In the genomic region with DNA sequence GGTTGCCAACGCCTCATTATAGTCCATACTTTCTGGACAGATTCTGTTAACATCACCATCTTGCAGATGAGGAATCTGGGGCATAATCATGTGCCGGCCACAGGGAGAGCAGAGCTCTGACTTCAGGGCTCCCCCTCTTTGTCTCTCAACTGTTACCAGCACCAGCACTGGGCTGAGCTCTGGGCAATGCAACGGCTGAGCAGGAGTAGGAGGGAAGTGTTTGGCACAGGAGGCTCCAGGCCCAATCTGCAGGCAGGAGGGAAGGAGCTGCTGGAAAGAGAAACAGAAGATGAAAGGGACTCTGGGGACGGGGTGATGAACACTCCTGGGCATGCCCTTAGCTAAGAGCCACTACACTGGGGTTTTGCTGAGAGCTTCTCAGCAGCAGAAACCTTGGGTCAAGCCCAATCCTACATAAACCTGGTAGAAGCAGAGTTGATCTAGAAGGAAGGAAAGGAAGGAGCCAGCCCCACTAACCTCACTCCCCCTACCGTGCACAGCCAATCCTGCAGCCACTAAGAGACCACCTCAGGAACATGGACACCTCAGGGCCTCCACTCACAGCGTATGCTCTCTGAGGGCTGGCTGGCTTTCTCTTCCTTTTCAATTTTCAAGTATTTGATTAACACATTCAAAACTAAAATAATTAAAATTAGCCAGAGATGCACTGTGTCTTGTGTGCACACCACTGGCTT, we compare ENCODE assay signal across 8 cellular contexts.
DNase-seq lines count a peak whose midpoint lies in the region; ATAC-seq and TF ChIP-seq lines count a peak whose summit lies in the region.

No MANE protein-coding gene starts in this region.

- DNase-seq in Daoy (ENCODE audit: low read depth) (peak; percentile 36), HEK293T (ENCODE audit: extremely low spot score) (peak; percentile 30), WTC11 (ENCODE audit: low spot score) (peak; percentile 39), kidney epithelial cell (ENCODE audit: low read depth) (no peak), GM23248 (no peak), NCI-H510A (lab: John Stamatoyannopoulos, UW) (no peak)
- DNase-seq in activated CD8-positive, alpha-beta memory T cell treated with anti-CD3 and anti-CD28 coated beads, Interleukin-2, amount 50 U/mL, for 4 hours: no peak

- H3K9me3 ChIP-seq in GM23248 (ENCODE audit: low read depth): no peaks in the 10 kb centered on the region

- H3K79me2 ChIP-seq in GM23248 (ENCODE audit: insufficient read depth): no peaks in the 10 kb centered on the region

- no peak for TF ChIP-seq CTCF in WTC11 (IDR thresholded peaks at IDR 0.05)
- peak; percentile 52 for TF ChIP-seq CTCF in kidney epithelial cell (IDR thresholded peaks at IDR 0.05; ENCODE audit: insufficient read depth, low read length, poor library complexity, severe bottlenecking)

- H3K27me3 ChIP-seq in kidney epithelial cell (ENCODE audit: control insufficient read depth, insufficient read depth, low read length): peaks cover 3% of the 10 kb centered on the region
- no peaks in the 10 kb centered on the region for H3K27me3 ChIP-seq in GM23248 (replicated peaks; ENCODE audit: insufficient read depth)

- in situ Hi-C loops in GM23248 (cut with MboI): loop anchor here (10.0 kb wide), 1 partner anchor 193 kb away; no protein-coding TSS in a partner anchor

- no peak overlapping the region for H2AFZ ChIP-seq in GM23248

- no peak overlapping the region for H3K9ac ChIP-seq in GM23248

- H3K4me3 ChIP-seq in kidney epithelial cell (ENCODE audit: low read depth, low read length) (no peak overlapping the region), GM23248 (no peak overlapping the region)

- H3K27ac ChIP-seq in GM23248: no peak overlapping the region

- no peaks in the 10 kb centered on the region for H3K36me3 ChIP-seq in kidney epithelial cell (ENCODE audit: control insufficient read depth, insufficient read depth, low read length)
- H3K36me3 ChIP-seq in GM23248 (ENCODE audit: low read depth): no peaks in the 10 kb centered on the region

- WGBS in GM23248 (ENCODE audit: low coverage in 1 of 2, low lambda C conversion rate in 2 of 2, missing lambda C conversion rate in 2 of 2), 2 experiments: 75 to 76% methylated on average over 6 of the region's 6 CpGs

- no peak overlapping the region for H3K27ac Mint-ChIP-seq in WTC11

- H3K4me1 ChIP-seq in GM23248 (ENCODE audit: insufficient read depth): peaks cover 11% of the 10 kb centered on the region

- H3K4me1 Mint-ChIP-seq in WTC11: peaks cover 26% of the 10 kb centered on the region

- no peaks in the 10 kb centered on the region for H3K9me2 ChIP-seq in GM23248 (ENCODE audit: insufficient read depth)

- no peaks in the 10 kb centered on the region for H3K36me3 Mint-ChIP-seq in WTC11

- no peaks in the 10 kb centered on the region for H3K9me3 Mint-ChIP-seq in WTC11

- peaks cover 3% of the 10 kb centered on the region for H3K27me3 Mint-ChIP-seq in WTC11 (ENCODE audit: low read depth)

- H3F3A ChIP-seq in GM23248 (ENCODE audit: insufficient read depth): peaks cover 7% of the 10 kb centered on the region; the same call in 1 of the 2 replicates

- no peaks in the 10 kb centered on the region for H4K20me1 ChIP-seq in GM23248 (ENCODE audit: insufficient read depth)

- ATAC-seq in WTC11 (peak; percentile 68), GM19463 (IDR thresholded peaks at IDR 0.05; ENCODE audit: unreplicated experiment) (no peak)

- CTCF ChIA-PET in HEK293T (lab: Yijun Ruan, JAX) (interaction anchor here (0.8 to 3.4 kb wide), 7 partner anchors 8 to 286 kb away, joined by 3 to 27 read pairs (median 4); partner anchors contain the start of gene ARHGEF3), WTC11 (lab: Charles Lee) (interaction anchor here (0.8 to 5.3 kb wide), 15 partner anchors 8 to 336 kb away, joined by 3 to 112 read pairs (median 5); partner anchors contain the start of genes ARHGEF3 and SPATA12)

- H3K4me2 ChIP-seq in GM23248 (ENCODE audit: unreplicated experiment): no peak overlapping the region

- POLR2A ChIA-PET in HEK293T (lab: Yijun Ruan, JAX): no interaction called here
- POLR2A ChIA-PET in WTC11 (lab: Charles Lee): no interaction called here

- no peak overlapping the region for H3K4me3 Mint-ChIP-seq in WTC11

TF ChIP-seq in HEK293T, 16 proteins besides CTCF, POLR2A, EP300 and RAD21:
- TF ChIP-seq SUZ12 (IDR thresholded peaks at IDR 0.05): no peak
- TF ChIP-seq, protein P1, sequence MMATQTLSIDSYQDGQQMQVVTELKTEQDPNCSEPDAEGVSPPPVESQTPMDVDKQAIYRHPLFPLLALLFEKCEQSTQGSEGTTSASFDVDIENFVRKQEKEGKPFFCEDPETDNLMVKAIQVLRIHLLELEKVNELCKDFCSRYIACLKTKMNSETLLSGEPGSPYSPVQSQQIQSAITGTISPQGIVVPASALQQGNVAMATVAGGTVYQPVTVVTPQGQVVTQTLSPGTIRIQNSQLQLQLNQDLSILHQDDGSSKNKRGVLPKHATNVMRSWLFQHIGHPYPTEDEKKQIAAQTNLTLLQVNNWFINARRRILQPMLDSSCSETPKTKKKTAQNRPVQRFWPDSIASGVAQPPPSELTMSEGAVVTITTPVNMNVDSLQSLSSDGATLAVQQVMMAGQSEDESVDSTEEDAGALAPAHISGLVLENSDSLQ (IDR thresholded peaks at IDR 0.05): no peak
- no peak for TF ChIP-seq SP1 (IDR thresholded peaks at IDR 0.05)
- no peak for TF ChIP-seq FOXA1 (IDR thresholded peaks at IDR 0.05)
- TF ChIP-seq BHLHE40 (IDR thresholded peaks at IDR 0.05; ENCODE audit: borderline replicate concordance): no peak
- no peak for TF ChIP-seq L3MBTL2 (conservative IDR thresholded peaks at IDR 0.05)
- TF ChIP-seq ZNF384 (IDR thresholded peaks at IDR 0.05): no peak
- no peak for TF ChIP-seq TARDBP (IDR thresholded peaks at IDR 0.05)
- no peak for TF ChIP-seq HDGF (IDR thresholded peaks at IDR 0.05; ENCODE audit: borderline replicate concordance)
- TF ChIP-seq NFRKB (IDR thresholded peaks at IDR 0.05): no peak
- TF ChIP-seq FOXK2 (IDR thresholded peaks at IDR 0.05): no peak
- no peak for TF ChIP-seq ELF4 (IDR thresholded peaks at IDR 0.05)
- no peak for TF ChIP-seq CTBP1 (IDR thresholded peaks at IDR 0.05; ENCODE audit: borderline replicate concordance)
- TF ChIP-seq ARNT (IDR thresholded peaks at IDR 0.05): no peak
- TF ChIP-seq LEF1 (IDR thresholded peaks at IDR 0.05; ENCODE audit: borderline replicate concordance): no peak
- no peak for TF ChIP-seq FOXM1 (IDR thresholded peaks at IDR 0.05; ENCODE audit: borderline replicate concordance)

TF ChIP-seq in WTC11, 78 proteins besides CTCF, POLR2A, EP300 and RAD21:
- TF ChIP-seq GABPB1 (CRISPR knock-in tag; IDR thresholded peaks at IDR 0.05): no peak
- no peak for TF ChIP-seq ZBTB21 (CRISPR knock-in tag; IDR thresholded peaks at IDR 0.05; ENCODE audit: borderline replicate concordance)
- no peak for TF ChIP-seq GTF2I (CRISPR knock-in tag; conservative IDR thresholded peaks at IDR 0.05)
- no peak for TF ChIP-seq MYBL2 (CRISPR knock-in tag; IDR thresholded peaks at IDR 0.05)

Comparison
In these comparisons a context has a peak if more than half of its experiments do, and no peak if none do; other contexts are left out.
1. DNase-seq: peak in Daoy (single experiment), HEK293T (single experiment) and WTC11 (single experiment); none in kidney epithelial cell (single experiment), activated CD8-positive, alpha-beta memory T cell treated with anti-CD3 and anti-CD28 coated beads, Interleukin-2, amount 50 U/mL, for 4 hours (single experiment), GM23248 (single experiment) and NCI-H510A (single experiment).